ENCODE assay signal across 27 cellular contexts in genomic region chr2:126785236-126785635, GRCh38.
"Had no signal": no experiment of that assay in that cellular context is flagged by ENCODE, and none has a peak within 500 bp of the region (broad histone marks: within the 10 kb centered on the region; RNA-seq: fewer than 3 reads in every experiment).

No MANE protein-coding gene starts in this region.

- H3K27me3 ChIP-seq: left lung, neural progenitor cell, ovary, vagina had no signal

- ATAC-seq: left colon; left lung; lower lobe of right lung; naive thymus-derived CD4-positive, alpha-beta T cell; right cardiac atrium; sciatic nerve had no signal

- H3K4me3 Mint-ChIP-seq: immature natural killer cell; mesothelial cell of epicardium; naive thymus-derived CD4-positive, alpha-beta T cell; nephron progenitor cell; neural progenitor cell; stimulated activated effector memory CD8-positive, alpha-beta T cell treated with anti-CD3 and anti-CD28 coated beads, Interleukin-12 subunit alpha, Interleukin-12 subunit beta, amount 100 ng/mL, for 72 hours; stimulated activated naive CD8-positive, alpha-beta T cell treated with anti-CD3 and anti-CD28 coated beads, Interleukin-15, Interleukin-2, amounts not matched to agents 100 ng/mL and 50 ng/mL, for 24 hours; type B pancreatic cell had no signal

- H3K27ac Mint-ChIP-seq: immature natural killer cell; mesothelial cell of epicardium; nephron progenitor cell; stimulated activated effector memory CD8-positive, alpha-beta T cell treated with anti-CD3 and anti-CD28 coated beads, Interleukin-12 subunit alpha, Interleukin-12 subunit beta, amount 100 ng/mL, for 72 hours; stimulated activated naive CD8-positive, alpha-beta T cell treated with anti-CD3 and anti-CD28 coated beads, Interleukin-15, Interleukin-2, amounts not matched to agents 100 ng/mL and 50 ng/mL, for 24 hours; type B pancreatic cell had no signal

- H3K4me2 ChIP-seq: neural progenitor cell had no signal

- H3K4me1 ChIP-seq: left lung, lower lobe of right lung, neural progenitor cell, prostate gland, suprapubic skin, tibial artery, vagina had no signal

- DNase-seq: head of caudate nucleus; immature natural killer cell; kidney; left colon; lower lobe of right lung; mammary epithelial cell; mesenchymal stem cell; naive thymus-derived CD4-positive, alpha-beta T cell; nephron progenitor cell; ovary; retina; right cardiac atrium; stimulated activated CD4-positive, alpha-beta T cell treated with anti-CD3 and anti-CD28 coated beads, Interleukin-4, amount 100 ng/mL, for 24 hours; stimulated activated naive CD4-positive, alpha-beta T cell had no signal

- H3K9me3 ChIP-seq: left lung, lower lobe of right lung, ovary, prostate gland, suprapubic skin, thoracic aorta, tibial artery, vagina had no signal

- H3K9me3 Mint-ChIP-seq: immature natural killer cell; mesothelial cell of epicardium; nephron progenitor cell; stimulated activated effector memory CD8-positive, alpha-beta T cell treated with anti-CD3 and anti-CD28 coated beads, Interleukin-12 subunit alpha, Interleukin-12 subunit beta, amount 100 ng/mL, for 72 hours; stimulated activated naive CD8-positive, alpha-beta T cell treated with anti-CD3 and anti-CD28 coated beads, Interleukin-15, Interleukin-2, amounts not matched to agents 100 ng/mL and 50 ng/mL, for 24 hours; type B pancreatic cell had no signal

- H3K9ac ChIP-seq: neural progenitor cell had no signal

- H3K4me1 Mint-ChIP-seq: immature natural killer cell; mesothelial cell of epicardium; naive thymus-derived CD4-positive, alpha-beta T cell had no signal

- H3K36me3 Mint-ChIP-seq: immature natural killer cell; mesothelial cell of epicardium; naive thymus-derived CD4-positive, alpha-beta T cell; neural progenitor cell; stimulated activated effector memory CD8-positive, alpha-beta T cell treated with anti-CD3 and anti-CD28 coated beads, Interleukin-12 subunit alpha, Interleukin-12 subunit beta, amount 100 ng/mL, for 72 hours; type B pancreatic cell had no signal

- H3K27ac ChIP-seq: left lung, lower lobe of right lung, neural progenitor cell, ovary, prostate gland, skin epidermis, suprapubic skin, thoracic aorta, tibial artery, vagina had no signal

- H2AFZ ChIP-seq: neural progenitor cell had no signal
